13 cellular contexts compared by ENCODE assay signal in the genomic region with DNA sequence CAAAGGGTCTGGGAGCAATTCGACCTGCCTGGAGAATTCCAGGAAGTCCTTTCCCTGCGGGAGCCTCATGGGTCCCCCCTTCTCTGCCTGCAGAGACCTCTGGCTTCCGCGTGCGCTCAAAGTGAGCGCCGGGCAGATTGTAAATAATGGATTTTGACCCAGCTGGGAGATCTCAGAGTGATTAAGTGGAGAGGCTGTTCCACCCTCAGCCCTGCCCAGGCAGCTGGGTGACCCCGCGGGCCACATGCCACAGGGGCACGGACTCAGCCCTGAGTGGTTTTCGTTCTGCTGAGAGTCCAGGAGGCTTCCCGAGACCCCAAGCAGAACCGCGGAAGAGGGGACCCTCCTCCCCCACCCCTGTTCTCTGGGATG. TPM values are rescaled to one million over a fixed set of nuclear protein-coding genes. Genes with fewer than 3 reads are reported as not detected.
DNase-seq lines count a peak whose midpoint lies in the region; ATAC-seq and TF ChIP-seq lines count a peak whose summit lies in the region.
"Had no signal": no experiment of that assay in that cellular context is flagged by ENCODE, and none has a peak within 500 bp of the region (broad histone marks: within the 10 kb centered on the region; RNA-seq: fewer than 3 reads in every experiment).

No MANE protein-coding gene starts in this region.

- H3K4me3 Mint-ChIP-seq in stimulated activated memory B cell treated with anti-CD40 and anti-IgM and Interleukin-4, amounts not matched to agents 10 μg/mL and 1 μg/mL and 100 μg/mL, for 72 hours: peak overlapping the region; percentile 36

- H3K4me1 ChIP-seq in lower lobe of right lung: peaks cover 13% of the 10 kb centered on the region
- peaks cover 0 to 20% (median 19%) of the 10 kb centered on the region in 4 donors for H3K4me1 ChIP-seq in sigmoid colon

- H3K36me3 ChIP-seq in brain microvascular endothelial cell (replicated peaks): no peaks in the 10 kb centered on the region
- no peaks in the 10 kb centered on the region for H3K36me3 ChIP-seq in lower lobe of right lung
- H3K36me3 ChIP-seq in sigmoid colon: no peaks in the 10 kb centered on the region

- 2% methylated on average over 14 of the region's 14 CpGs for WGBS in sigmoid colon, 2 donors

- H3K4me3 ChIP-seq in brain microvascular endothelial cell (ENCODE audit: low read depth, low read length) (peak overlapping the region; percentile 32), lower lobe of right lung (peak overlapping the region; percentile 37), sigmoid colon (peak overlapping the region in 2 of 4 donors; percentile 39 to 41)
- H3K4me3 ChIP-seq: SK-N-MC had no signal

- no peaks in the 10 kb centered on the region for H3K9me3 ChIP-seq in lower lobe of right lung
- H3K9me3 ChIP-seq in sigmoid colon: no peaks in the 10 kb centered on the region

- H3K4me1 Mint-ChIP-seq in stimulated activated memory B cell treated with anti-CD40 and anti-IgM and Interleukin-4, amounts not matched to agents 10 μg/mL and 1 μg/mL and 100 μg/mL, for 72 hours: peaks cover 21% of the 10 kb centered on the region

- H3K27me3 ChIP-seq in brain microvascular endothelial cell (replicated peaks): peaks cover 19% of the 10 kb centered on the region
- peaks cover 48% of the 10 kb centered on the region for H3K27me3 ChIP-seq in lower lobe of right lung (ENCODE audit: low read depth)
- peaks cover 12 to 64% (median 34%) of the 10 kb centered on the region in 3 donors for H3K27me3 ChIP-seq in sigmoid colon

- TF ChIP-seq POLR2A in sigmoid colon (IDR thresholded peaks at IDR 0.05): no peak

- DNase-seq in NCI-H82 (lab: John Stamatoyannopoulos, UW) (peak; percentile 16), NCI-H82 treated with DMSO at 0.1 percent for 48 hours (lab: John Stamatoyannopoulos, UW; ENCODE audit: unreplicated experiment) (no peak), brain microvascular endothelial cell (no peak), lower lobe of right lung (no peak), sigmoid colon (no peak), NCI-H1694 treated with DMSO at 0.1 percent for 48 hours (lab: John Stamatoyannopoulos, UW) (no peak)
- no peak for DNase-seq in stimulated activated CD4-positive, alpha-beta T cell treated with anti-CD3 and anti-CD28 coated beads, Interleukin-4, amount 100 ng/mL, for 1 hour
- DNase-seq: activated CD8-positive, alpha-beta memory T cell treated with anti-CD3 and anti-CD28 coated beads for 24 hours; foreskin fibroblast; NCI-H2107 had no signal

- TF ChIP-seq EP300 in sigmoid colon (IDR thresholded peaks at IDR 0.05): no peak

- intact Hi-C loops in lower lobe of right lung (cut with DNase I): no loop called here
- intact Hi-C loops in sigmoid colon (cut with DNase I): no loop called here

- no peaks in the 10 kb centered on the region for H3K36me3 Mint-ChIP-seq in stimulated activated memory B cell treated with anti-CD40 and anti-IgM and Interleukin-4, amounts not matched to agents 10 μg/mL and 1 μg/mL and 100 μg/mL, for 72 hours

- in situ Hi-C loops in brain microvascular endothelial cell (cut with HindIII; ENCODE audit: low pct_ligation_motif_present, low sequenced_read_pairs): no loop called here

- H3K9me3 Mint-ChIP-seq in stimulated activated memory B cell treated with anti-CD40 and anti-IgM and Interleukin-4, amounts not matched to agents 10 μg/mL and 1 μg/mL and 100 μg/mL, for 72 hours: no peaks in the 10 kb centered on the region

- H3K27ac Mint-ChIP-seq in stimulated activated memory B cell treated with anti-CD40 and anti-IgM and Interleukin-4, amounts not matched to agents 10 μg/mL and 1 μg/mL and 100 μg/mL, for 72 hours: peak overlapping the region; percentile 69

- H3K27ac ChIP-seq in brain microvascular endothelial cell (no peak overlapping the region), lower lobe of right lung (no peak overlapping the region), sigmoid colon (no peak overlapping the region)
- H3K27ac ChIP-seq: SK-N-MC had no signal

- H3K27me3 Mint-ChIP-seq in stimulated activated memory B cell treated with anti-CD40 and anti-IgM and Interleukin-4, amounts not matched to agents 10 μg/mL and 1 μg/mL and 100 μg/mL, for 72 hours: peaks cover 37% of the 10 kb centered on the region

- TF ChIP-seq CTCF in brain microvascular endothelial cell (IDR thresholded peaks at IDR 0.05; ENCODE audit: low read depth, low read length, missing control alignments): no peak
- TF ChIP-seq CTCF in lower lobe of right lung (IDR thresholded peaks at IDR 0.05): no peak
- no peak for TF ChIP-seq CTCF in sigmoid colon (IDR thresholded peaks at IDR 0.05)

- peak in 1 of 2 donors; percentile 16 for ATAC-seq in lower lobe of right lung
- no peak for ATAC-seq in stimulated activated memory B cell treated with anti-CD40 and anti-IgM and Interleukin-4, amounts not matched to agents 10 μg/mL and 1 μg/mL and 100 μg/mL, for 72 hours

RNA-seq across cellular contexts. Expression of gene KCNG2, which starts 1.2 kb away (rescaled TPM):
- total RNA-seq in lower lobe of right lung (0.50 TPM), sigmoid colon (under 1 TPM in 1 of 4 donors, not detected in 3; 0.41 TPM)
- under 1 TPM in 1 of 3 donors, not detected in 2; 0.15 TPM for polyA plus RNA-seq in sigmoid colon
- total RNA-seq: HT1080 had no signal
